ENCODE assay signal across 28 cellular contexts in the genomic region with DNA sequence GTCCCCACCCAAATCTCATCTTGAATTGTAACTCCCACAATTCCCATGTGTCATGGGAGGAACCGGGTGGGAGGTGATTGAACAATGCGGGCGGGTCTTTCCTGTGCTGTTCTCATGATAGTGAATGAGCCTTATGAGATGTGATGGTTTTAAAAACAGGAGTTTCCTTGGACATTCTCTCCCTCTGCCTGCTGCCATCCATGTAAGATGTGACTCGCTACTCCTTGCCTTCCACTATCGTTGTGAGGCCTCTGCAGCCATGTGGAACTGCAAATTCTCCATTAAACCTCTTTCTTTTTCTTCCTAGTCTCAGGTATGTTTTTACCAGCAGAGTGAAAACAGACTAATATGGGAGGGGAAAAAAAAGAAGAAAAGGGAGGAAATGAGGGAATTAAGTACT.
"Had no signal": no experiment of that assay in that cellular context is flagged by ENCODE, and none has a peak within 500 bp of the region (broad histone marks: within the 10 kb centered on the region; RNA-seq: fewer than 3 reads in every experiment).

No MANE protein-coding gene starts in this region.

- H3K4me3 ChIP-seq: stomach, suprapubic skin, testis, thoracic aorta, thyroid gland, tibial artery, tibial nerve, transverse colon, upper lobe of left lung, upper lobe of right lung, uterus, vagina had no signal

- H3K36me3 ChIP-seq: stomach, suprapubic skin, thoracic aorta, thyroid gland, tibial artery, tibial nerve, transverse colon, upper lobe of left lung, upper lobe of right lung, uterus, vagina had no signal

- DNase-seq: stimulated activated CD4-positive, alpha-beta T cell treated with anti-CD3 and anti-CD28 coated beads, Interleukin-2, amount 100 ng/mL, for 48 hours; stimulated activated CD4-positive, alpha-beta T cell treated with anti-CD3 and anti-CD28 coated beads, Interleukin-4, amount 100 ng/mL, for 1 hour; stimulated activated CD4-positive, alpha-beta T cell treated with anti-CD3 and anti-CD28 coated beads, Interleukin-4, amount 100 ng/mL, for 24 hours; stimulated activated CD4-positive, alpha-beta T cell treated with anti-CD3 and anti-CD28 coated beads, Interleukin-4, amount 100 ng/mL, for 4 hours; stimulated activated CD8-positive, alpha-beta memory T cell treated with anti-CD3 and anti-CD28 coated beads, Interleukin-4, amount 100 ng/mL, for 48 hours; stimulated activated naive B cell treated with anti-CD40 and anti-IgM and Interleukin-4, amounts not matched to agents 10 μg/mL and 1 μg/mL and 100 μg/mL, for 72 hours; stimulated activated naive CD4-positive, alpha-beta T cell; stimulated activated naive CD4-positive, alpha-beta T cell treated with Interleukin-2 at 50 U/mL for 16 hours; stimulated activated naive CD8-positive, alpha-beta T cell treated with anti-CD3 and anti-CD28 coated beads, Interleukin-15, amount 100 ng/mL, for 72 hours; stimulated activated naive CD8-positive, alpha-beta T cell treated with anti-CD3 and anti-CD28 coated beads, Interleukin-15, Interleukin-2, amounts not matched to agents 100 U/mL and 50 U/mL, for 24 hours; stomach; substantia nigra; testis; thyroid gland; tibial artery; transverse colon; upper lobe of left lung; upper lobe of right lung; uterus had no signal

- H3K4me3 Mint-ChIP-seq: stimulated activated effector memory CD8-positive, alpha-beta T cell treated with anti-CD3 and anti-CD28 coated beads, Interleukin-12 subunit alpha, Interleukin-12 subunit beta, amount 100 ng/mL, for 72 hours; stimulated activated memory B cell treated with anti-CD40 and anti-IgM and Interleukin-4, amounts not matched to agents 10 μg/mL and 1 μg/mL and 100 μg/mL, for 72 hours; stimulated activated naive B cell treated with anti-CD40 and anti-IgM and Interleukin-4, amounts not matched to agents 10 μg/mL and 1 μg/mL and 100 μg/mL, for 72 hours; stimulated activated naive CD8-positive, alpha-beta T cell treated with anti-CD3 and anti-CD28 coated beads, Interleukin-15, amount 100 ng/mL, for 72 hours; stimulated activated naive CD8-positive, alpha-beta T cell treated with anti-CD3 and anti-CD28 coated beads, Interleukin-15, Interleukin-2, amounts not matched to agents 100 ng/mL and 50 ng/mL, for 24 hours; type B pancreatic cell had no signal

- H3K36me3 Mint-ChIP-seq: stimulated activated effector memory CD8-positive, alpha-beta T cell treated with anti-CD3 and anti-CD28 coated beads, Interleukin-12 subunit alpha, Interleukin-12 subunit beta, amount 100 ng/mL, for 72 hours; stimulated activated memory B cell treated with anti-CD40 and anti-IgM and Interleukin-4, amounts not matched to agents 10 μg/mL and 1 μg/mL and 100 μg/mL, for 72 hours; stimulated activated naive B cell treated with anti-CD40 and anti-IgM and Interleukin-4, amounts not matched to agents 10 μg/mL and 1 μg/mL and 100 μg/mL, for 72 hours; type B pancreatic cell had no signal

- H3K9me3 Mint-ChIP-seq: stimulated activated effector memory CD8-positive, alpha-beta T cell treated with anti-CD3 and anti-CD28 coated beads, Interleukin-12 subunit alpha, Interleukin-12 subunit beta, amount 100 ng/mL, for 72 hours; stimulated activated naive CD8-positive, alpha-beta T cell treated with anti-CD3 and anti-CD28 coated beads, Interleukin-15, amount 100 ng/mL, for 72 hours; stimulated activated naive CD8-positive, alpha-beta T cell treated with anti-CD3 and anti-CD28 coated beads, Interleukin-15, Interleukin-2, amounts not matched to agents 100 ng/mL and 50 ng/mL, for 24 hours; type B pancreatic cell had no signal

- FAIRE-seq: urothelium cell line had no signal

- H3K27me3 Mint-ChIP-seq: stimulated activated memory B cell treated with anti-CD40 and anti-IgM and Interleukin-4, amounts not matched to agents 10 μg/mL and 1 μg/mL and 100 μg/mL, for 72 hours; type B pancreatic cell had no signal

- H3K27ac ChIP-seq: stomach, suprapubic skin, testis, thoracic aorta, thyroid gland, tibial artery, tibial nerve, transverse colon, upper lobe of left lung, upper lobe of right lung, uterus, vagina had no signal

- ATAC-seq: stimulated activated effector memory CD8-positive, alpha-beta T cell treated with anti-CD3 and anti-CD28 coated beads, Interleukin-12 subunit alpha, Interleukin-12 subunit beta, amount 100 ng/mL, for 72 hours; stimulated activated memory B cell treated with anti-CD40 and anti-IgM and Interleukin-4, amounts not matched to agents 10 μg/mL and 1 μg/mL and 100 μg/mL, for 72 hours; stimulated activated naive B cell treated with anti-CD40 and anti-IgM and Interleukin-4, amounts not matched to agents 10 μg/mL and 1 μg/mL and 100 μg/mL, for 72 hours; stimulated activated naive CD8-positive, alpha-beta T cell treated with anti-CD3 and anti-CD28 coated beads, Interleukin-15, amount 100 ng/mL, for 72 hours; stimulated activated naive CD8-positive, alpha-beta T cell treated with anti-CD3 and anti-CD28 coated beads, Interleukin-15, Interleukin-2, amounts not matched to agents 100 U/mL and 50 U/mL, for 24 hours; upper lobe of right lung had no signal

- H3K9me3 ChIP-seq: stomach, suprapubic skin, testis, thoracic aorta, thyroid gland, tibial artery, tibial nerve, transverse colon, upper lobe of left lung, upper lobe of right lung, uterus, vagina had no signal

- H3K27ac Mint-ChIP-seq: stimulated activated effector memory CD8-positive, alpha-beta T cell treated with anti-CD3 and anti-CD28 coated beads, Interleukin-12 subunit alpha, Interleukin-12 subunit beta, amount 100 ng/mL, for 72 hours; stimulated activated memory B cell treated with anti-CD40 and anti-IgM and Interleukin-4, amounts not matched to agents 10 μg/mL and 1 μg/mL and 100 μg/mL, for 72 hours; stimulated activated naive B cell treated with anti-CD40 and anti-IgM and Interleukin-4, amounts not matched to agents 10 μg/mL and 1 μg/mL and 100 μg/mL, for 72 hours; stimulated activated naive CD8-positive, alpha-beta T cell treated with anti-CD3 and anti-CD28 coated beads, Interleukin-15, amount 100 ng/mL, for 72 hours; stimulated activated naive CD8-positive, alpha-beta T cell treated with anti-CD3 and anti-CD28 coated beads, Interleukin-15, Interleukin-2, amounts not matched to agents 100 ng/mL and 50 ng/mL, for 24 hours; type B pancreatic cell had no signal

- H3K27me3 ChIP-seq: suprapubic skin, testis, thyroid gland, tibial artery, tibial nerve, transverse colon, upper lobe of left lung, upper lobe of right lung, uterus, vagina had no signal

- H3K4me1 ChIP-seq: stomach, suprapubic skin, testis, thyroid gland, tibial artery, tibial nerve, transverse colon, upper lobe of left lung, upper lobe of right lung, uterus, vagina had no signal

- H3K4me1 Mint-ChIP-seq: stimulated activated effector memory CD8-positive, alpha-beta T cell treated with anti-CD3 and anti-CD28 coated beads, Interleukin-12 subunit alpha, Interleukin-12 subunit beta, amount 100 ng/mL, for 72 hours; stimulated activated naive CD8-positive, alpha-beta T cell treated with anti-CD3 and anti-CD28 coated beads, Interleukin-15, amount 100 ng/mL, for 72 hours had no signal
